ENCODE assay signal across 10 cellular contexts in the genomic region with DNA sequence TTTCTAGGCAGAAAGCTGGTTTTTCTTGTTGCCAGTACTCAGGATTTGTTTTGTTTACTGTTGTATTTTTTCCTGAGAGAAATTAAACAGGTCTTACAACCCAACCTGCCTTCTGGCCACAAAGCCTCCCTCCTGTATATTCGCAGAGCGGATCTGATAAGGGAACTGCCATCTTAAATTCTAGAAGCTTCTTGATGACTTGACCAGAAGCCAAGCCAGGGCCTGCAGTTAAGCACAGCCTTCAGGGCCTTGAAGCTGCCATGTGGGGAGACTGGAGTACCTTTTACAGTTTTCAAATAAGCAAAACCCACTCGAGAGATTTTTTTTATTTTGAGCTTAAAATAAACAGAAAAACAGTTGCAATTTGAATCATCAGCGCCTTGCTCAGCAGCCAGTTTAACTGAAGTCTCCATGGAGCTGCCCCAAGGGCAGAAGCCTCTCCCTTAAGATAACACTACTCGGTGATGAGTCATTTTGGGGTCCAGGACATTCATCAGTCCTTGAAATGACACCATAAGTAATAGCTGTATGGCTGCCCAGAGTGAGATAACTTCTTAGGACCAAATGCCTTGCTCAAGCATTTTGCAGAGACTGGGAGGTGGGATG. TPM values are rescaled to one million over a fixed set of nuclear protein-coding genes. Genes with fewer than 3 reads are reported as not detected.
DNase-seq lines count a peak whose midpoint lies in the region; ATAC-seq lines count a peak whose summit lies in the region.
"Had no signal": no experiment of that assay in that cellular context is flagged by ENCODE, and none has a peak within 500 bp of the region (broad histone marks: within the 10 kb centered on the region; RNA-seq: fewer than 3 reads in every experiment).

No MANE protein-coding gene starts in this region.

- H3K27ac Mint-ChIP-seq in activated CD4-positive, alpha-beta memory T cell treated with anti-CD3 and anti-CD28 coated beads, Interleukin-2, amount 10 ng/mL, durations not matched to agents 7 days and 5 days: no peak overlapping the region
- H3K27ac Mint-ChIP-seq in T-cell: no peak overlapping the region
- H3K27ac Mint-ChIP-seq: memory B cell had no signal

- H3K9me3 Mint-ChIP-seq in activated CD4-positive, alpha-beta memory T cell treated with anti-CD3 and anti-CD28 coated beads, Interleukin-2, amount 10 ng/mL, durations not matched to agents 7 days and 5 days: no peaks in the 10 kb centered on the region
- H3K9me3 Mint-ChIP-seq in T-cell: no peaks in the 10 kb centered on the region

- no peaks in the 10 kb centered on the region for H3K36me3 Mint-ChIP-seq in activated CD4-positive, alpha-beta memory T cell treated with anti-CD3 and anti-CD28 coated beads, Interleukin-2, amount 10 ng/mL, durations not matched to agents 7 days and 5 days (ENCODE audit: low read depth)
- H3K36me3 Mint-ChIP-seq in T-cell: no peaks in the 10 kb centered on the region
- H3K36me3 Mint-ChIP-seq: memory B cell had no signal

- peaks cover 7% of the 10 kb centered on the region for H3K4me1 Mint-ChIP-seq in activated CD4-positive, alpha-beta memory T cell treated with anti-CD3 and anti-CD28 coated beads, Interleukin-2, amount 10 ng/mL, durations not matched to agents 7 days and 5 days
- no peaks in the 10 kb centered on the region for H3K4me1 Mint-ChIP-seq in T-cell
- H3K4me1 Mint-ChIP-seq: memory B cell had no signal

- POLR2A ChIA-PET in activated CD4-positive, alpha-beta memory T cell treated with anti-CD3 and anti-CD28 coated beads, Interleukin-2, amount 10 ng/mL, durations not matched to agents 7 days and 5 days (lab: Charles Lee): no interaction called here
- POLR2A ChIA-PET in T-cell (lab: Charles Lee): no interaction called here

- ATAC-seq in GM21390 (IDR thresholded peaks at IDR 0.05; ENCODE audit: unreplicated experiment) (peak; percentile 91), HG03571 (IDR thresholded peaks at IDR 0.05; ENCODE audit: unreplicated experiment) (peak; percentile 73), T-cell (replicated peaks in 1 of 4) (no peak)

- H3K27ac ChIP-seq in epithelial cell of prostate: no peak overlapping the region
- H3K27ac ChIP-seq: upper lobe of left lung had no signal

- H3K4me3 Mint-ChIP-seq in activated CD4-positive, alpha-beta memory T cell treated with anti-CD3 and anti-CD28 coated beads, Interleukin-2, amount 10 ng/mL, durations not matched to agents 7 days and 5 days: no peak overlapping the region
- H3K4me3 Mint-ChIP-seq in T-cell: no peak overlapping the region
- H3K4me3 Mint-ChIP-seq: memory B cell had no signal

- DNase-seq in DMS79 treated with DMSO at 0.1 percent for 48 hours (lab: John Stamatoyannopoulos, UW) (peak; percentile 41), epithelial cell of prostate (ENCODE audit: low read depth, low spot score) (peak; percentile 6), NCI-H1048 (lab: John Stamatoyannopoulos, UW) (no peak), NCI-H524 treated with DMSO at 0.1 percent for 48 hours (lab: John Stamatoyannopoulos, UW) (no peak), T-cell (no peak)
- no peak for DNase-seq in activated CD4-positive, alpha-beta memory T cell treated with anti-CD3 and anti-CD28 coated beads, Interleukin-2, amount 10 ng/mL, durations not matched to agents 7 days and 5 days
- DNase-seq: upper lobe of left lung had no signal

- CTCF ChIA-PET in activated CD4-positive, alpha-beta memory T cell treated with anti-CD3 and anti-CD28 coated beads, Interleukin-2, amount 10 ng/mL, durations not matched to agents 7 days and 5 days (lab: Charles Lee): no interaction called here
- CTCF ChIA-PET in T-cell (lab: Charles Lee): no interaction called here

- H3K27me3 Mint-ChIP-seq in activated CD4-positive, alpha-beta memory T cell treated with anti-CD3 and anti-CD28 coated beads, Interleukin-2, amount 10 ng/mL, durations not matched to agents 7 days and 5 days: no peaks in the 10 kb centered on the region
- H3K27me3 Mint-ChIP-seq in T-cell: no peaks in the 10 kb centered on the region
- H3K27me3 Mint-ChIP-seq: memory B cell had no signal

RNA-seq across cellular contexts. Expression of a gene that starts 51.5 kb away (rescaled TPM):
- 1 to 10 TPM; 8.1 to 8.9 TPM for total RNA-seq in activated CD4-positive, alpha-beta memory T cell treated with anti-CD3 and anti-CD28 coated beads, Interleukin-2, amount 10 ng/mL, durations not matched to agents 7 days and 5 days
- 10 to 100 TPM in 1 of 5 donors, 1 to 10 TPM in 4; 6.9 to 11.5 (median 7.4) TPM for total RNA-seq in T-cell

Comparison
In these comparisons a context has a peak if more than half of its experiments do, and no peak if none do; other contexts are left out.
1. DNase-seq: peak in DMS79 treated with DMSO at 0.1 percent for 48 hours (single experiment) and epithelial cell of prostate (single experiment); none in activated CD4-positive, alpha-beta memory T cell treated with anti-CD3 and anti-CD28 coated beads, Interleukin-2, amount 10 ng/mL, durations not matched to agents 7 days and 5 days (single experiment), NCI-H1048 (single experiment), NCI-H524 treated with DMSO at 0.1 percent for 48 hours (single experiment) and T-cell (0 of 34).
2. ATAC-seq: peak in GM21390 (single experiment) and HG03571 (single experiment); none in T-cell (0 of 4).